Comparison of ENCODE assay signal across 18 cellular contexts in genomic region chr2:201956361-201956760, GRCh38.
DNase-seq lines count a peak whose midpoint lies in the region; ATAC-seq, FAIRE-seq and TF ChIP-seq lines count a peak whose summit lies in the region.
"Had no signal": no experiment of that assay in that cellular context is flagged by ENCODE, and none has a peak within 500 bp of the region (broad histone marks: within the 10 kb centered on the region; RNA-seq: fewer than 3 reads in every experiment).

No MANE protein-coding gene starts in this region.

- H3K18ac ChIP-seq in H1 (ENCODE audit: extremely low read depth, low read length): no peak overlapping the region; the same call in 1 of the 2 replicates

- no peak overlapping the region for H4K91ac ChIP-seq in H1 (replicated peaks; ENCODE audit: insufficient read length, low read length)

- H3K27ac ChIP-seq in H1 (ENCODE audit: low read depth, low read length) (no peak overlapping the region), psoas muscle (peak overlapping the region; percentile 71)
- H3K27ac ChIP-seq: SJCRH30 had no signal

- WGBS in H1 (ENCODE audit: extremely low coverage in 1 of 2, insufficient coverage in 1 of 2, insufficient read length in 1 of 2, insufficient replicate concordance in 2 of 2, low coverage in 1 of 2, low lambda C conversion rate in 2 of 2, missing lambda C conversion rate in 1 of 2), 2 experiments: 95% methylated on average over 7 of the region's 7 CpGs; no CpG with 5 or more reads in 1 of the 2 experiments
- 30 to 38% (median 35%) methylated on average over 7 of the region's 7 CpGs for WGBS in psoas muscle, 3 donors

- no peak overlapping the region for H3K14ac ChIP-seq in H1 (ENCODE audit: insufficient read length)

- ATAC-seq in psoas muscle: peak; percentile 65 to 83 (median 73)
- no peak for ATAC-seq in HG02610 (IDR thresholded peaks at IDR 0.05; ENCODE audit: unreplicated experiment)

- no peak overlapping the region for H3K9ac ChIP-seq in H1 (replicated peaks in 1 of 4; ENCODE audit: extremely low read depth in 1 of 4, low read depth in 3 of 4, low read length in 3 of 4)

- TF ChIP-seq POLR2A in H1 (IDR thresholded peaks at IDR 0.05; ENCODE audit: control extremely low read depth in 1 of 2, low read depth in 2 of 2, low read length in 2 of 2): no peak

- POLR2A ChIA-PET in H1 (lab: Charles Lee; ENCODE audit: partially characterized antibody): interaction anchor here (0.5 to 14.0 kb wide), 7 partner anchors 13 to 825 kb away, joined by 3 to 186 read pairs (median 3); no protein-coding TSS in a partner anchor

- H4K5ac ChIP-seq in H1 (ENCODE audit: insufficient read length, low read depth, low read length): no peak overlapping the region

- DNase-seq in NCI-H1694 (lab: John Stamatoyannopoulos, UW): peak; percentile 17
- no peak for DNase-seq in NCI-H1694 treated with DMSO at 0.1 percent for 48 hours (lab: John Stamatoyannopoulos, UW)
- DNase-seq in H1 (ENCODE audit: low read depth in 1 of 2, low spot score in 2 of 2): no peak
- DNase-seq in psoas muscle: no peak
- DNase-seq in stimulated activated naive CD4-positive, alpha-beta T cell treated with Interleukin-2 at 50 U/mL for 16 hours (lab: John Stamatoyannopoulos, UW): no peak
- no peak for DNase-seq in NCI-H146 treated with DMSO at 0.1 percent for 48 hours (lab: John Stamatoyannopoulos, UW; ENCODE audit: unreplicated experiment)
- no peak for DNase-seq in DMS153 treated with DMSO at 0.1 percent for 48 hours (lab: John Stamatoyannopoulos, UW; ENCODE audit: unreplicated experiment)
- DNase-seq: BE2C; CD4-positive, CD25-positive, alpha-beta regulatory T cell; KG1; MV-4-11; NCI-H2029 treated with DMSO at 0.1 percent for 48 hours; NCI-H2171 treated with DMSO at 0.1 percent for 48 hours; SJCRH30 had no signal

- H3K56ac ChIP-seq in H1 (replicated peaks; ENCODE audit: insufficient read length, low read depth, low read length): no peak overlapping the region

- no peaks in the 10 kb centered on the region for H3K27me3 ChIP-seq in H1 (replicated peaks in 1 of 4; ENCODE audit: control insufficient read depth in 3 of 4, extremely low read depth in 1 of 4, insufficient read depth in 3 of 4, low read length in 3 of 4)
- no peaks in the 10 kb centered on the region for H3K27me3 ChIP-seq in psoas muscle (ENCODE audit: insufficient read depth in 3 of 3, low read length in 2 of 3)
- H3K27me3 ChIP-seq: BE2C, SJCRH30 had no signal

- no peak overlapping the region for H3K4ac ChIP-seq in H1 (replicated peaks; ENCODE audit: insufficient read length, low read depth, low read length)

- peak overlapping the region; percentile 82; the same call in 1 of the 2 replicates for H2BK12ac ChIP-seq in H1 (ENCODE audit: low read depth, low read length)

- H2AFZ ChIP-seq in H1 (ENCODE audit: low read length): no peak overlapping the region

- intact Hi-C loops in psoas muscle (cut with DNase I): no loop called here

- H2AK5ac ChIP-seq in H1 (ENCODE audit: low read depth, low read length): no peak overlapping the region; the same call in 1 of the 2 replicates

- H4K8ac ChIP-seq in H1 (ENCODE audit: extremely low read depth, insufficient read depth, low read length): no peak overlapping the region; the same call in 1 of the 2 replicates

- no peak for FAIRE-seq in H1 (lab: Jason Lieb, UNC)
- FAIRE-seq: A204.1, GM12892, GM18507 had no signal

- H3K79me1 ChIP-seq in H1 (ENCODE audit: low read depth, low read length): peaks cover 2% of the 10 kb centered on the region; the same call in 1 of the 2 replicates

- H2BK15ac ChIP-seq in H1 (ENCODE audit: low read length): peak overlapping the region; percentile 90

- H2BK5ac ChIP-seq in H1 (ENCODE audit: low read depth, low read length): peak overlapping the region; percentile 63; the same call in 1 of the 2 replicates

- H3K36me3 ChIP-seq in H1 (ENCODE audit: control insufficient read depth in 2 of 4, insufficient read depth in 4 of 4, low read length in 3 of 4) (no peaks in the 10 kb centered on the region), psoas muscle (ENCODE audit: insufficient read depth in 1 of 2, low read depth in 1 of 2) (no peaks in the 10 kb centered on the region)
- H3K36me3 ChIP-seq: BE2C, SJCRH30 had no signal

- no peak overlapping the region for H3K23ac ChIP-seq in H1 (ENCODE audit: insufficient read length)

- H3K4me3 ChIP-seq in H1 (ENCODE audit: extremely low read depth in 1 of 4, insufficient read depth in 2 of 4, low read depth in 3 of 4, low read length in 4 of 4) (no peak overlapping the region), psoas muscle (no peak overlapping the region)
- H3K4me3 ChIP-seq: SJCRH30 had no signal

- no peak for TF ChIP-seq CTCF in H1 (IDR thresholded peaks at IDR 0.05; ENCODE audit: control extremely low read depth in 1 of 3, insufficient read depth in 1 of 3, low read depth in 1 of 3, low read length in 3 of 3)
- no peak for TF ChIP-seq CTCF in psoas muscle (IDR thresholded peaks at IDR 0.05)

- no peak overlapping the region for H3K4me2 ChIP-seq in H1 (ENCODE audit: insufficient read depth in 1 of 2, low read depth in 2 of 2, low read length in 2 of 2)

- H3K23me2 ChIP-seq in H1 (ENCODE audit: low read depth, low read length): no peaks in the 10 kb centered on the region

- peaks cover 0 to 2% of the 10 kb centered on the region in 2 experiments for H4K20me1 ChIP-seq in H1 (replicated peaks in 1 of 2; ENCODE audit: control insufficient read depth in 1 of 2, insufficient read depth in 2 of 2, low read length in 2 of 2)

- no peaks in the 10 kb centered on the region; a peak in 1 of 4 replicates for H3K79me2 ChIP-seq in H1 (ENCODE audit: control insufficient read depth in 1 of 2, insufficient read depth in 2 of 2, low read length in 2 of 2)

- no peaks in the 10 kb centered on the region for H3K9me3 ChIP-seq in H1 (ENCODE audit: insufficient read depth in 2 of 2, low read depth in 1 of 2, low read length in 1 of 2)
- H3K9me3 ChIP-seq in psoas muscle: no peaks in the 10 kb centered on the region
- H3K9me3 ChIP-seq: BE2C, SJCRH30 had no signal

- no peak for TF ChIP-seq EP300 in H1 (IDR thresholded peaks at IDR 0.05; ENCODE audit: borderline replicate concordance in 1 of 2, low read depth in 2 of 2, low read length in 2 of 2)

- no peak overlapping the region for H2BK120ac ChIP-seq in H1 (replicated peaks; ENCODE audit: low read depth, low read length)

- TF ChIP-seq RAD21 in H1 (IDR thresholded peaks at IDR 0.05 in 1 of 2, conservative IDR thresholded peaks at IDR 0.05 in 1 of 2; ENCODE audit: low read depth in 2 of 2, low read length in 2 of 2): no peak

- H3K4me1 ChIP-seq in H1 (replicated peaks in 1 of 4; ENCODE audit: control insufficient read depth in 3 of 4, insufficient read depth in 4 of 4, low read length in 3 of 4) (peaks cover 0 to 23% (median 12%) of the 10 kb centered on the region in 4 experiments; a peak in 5 of 7 replicates), psoas muscle (peaks cover 41% of the 10 kb centered on the region)
- H3K4me1 ChIP-seq: BE2C, SJCRH30 had no signal

- CTCF ChIA-PET in H1 (lab: Charles Lee; ENCODE audit: partially characterized antibody): interaction anchor here (0.8 to 3.5 kb wide), 5 partner anchors 9 to 103 kb away, joined by 3 to 20 read pairs (median 3); no protein-coding TSS in a partner anchor

- H2BK20ac ChIP-seq in H1 (ENCODE audit: low read length): peak overlapping the region; percentile 44; the same call in 1 of the 2 replicates

TF ChIP-seq in H1, 55 proteins besides CTCF, POLR2A, EP300 and RAD21:
- TF ChIP-seq SUZ12 (IDR thresholded peaks at IDR 0.05; ENCODE audit: low read length) (no peak), HDAC6 (IDR thresholded peaks at IDR 0.05; ENCODE audit: low read depth, low read length) (no peak), NANOG (IDR thresholded peaks at IDR 0.05; ENCODE audit: insufficient read depth, low read depth, low read length, poor library complexity, severe bottlenecking) (no peak), JUND (IDR thresholded peaks at IDR 0.05; ENCODE audit: low read length) (no peak), ATF3 (IDR thresholded peaks at IDR 0.05; ENCODE audit: insufficient read depth, low read depth, low read length) (no peak), SP1 (IDR thresholded peaks at IDR 0.05; ENCODE audit: low read depth, low read length) (no peak), GTF2F1 (IDR thresholded peaks at IDR 0.05; ENCODE audit: borderline replicate concordance, low read depth, low read length) (no peak), JUN (IDR thresholded peaks at IDR 0.05; ENCODE audit: low read depth, low read length) (no peak), CREB1 (IDR thresholded peaks at IDR 0.05) (no peak), RXRA (IDR thresholded peaks at IDR 0.05; ENCODE audit: insufficient read depth, low read depth, low read length) (no peak), SP2 (IDR thresholded peaks at IDR 0.05; ENCODE audit: low read length) (no peak), KDM4A (IDR thresholded peaks at IDR 0.05; ENCODE audit: low read depth, low read length, severe bottlenecking) (no peak), SP4 (IDR thresholded peaks at IDR 0.05; ENCODE audit: low read length) (no peak), SIX5 (IDR thresholded peaks at IDR 0.05; ENCODE audit: low read depth, low read length) (no peak), BACH1 (IDR thresholded peaks at IDR 0.05; ENCODE audit: low read length) (no peak), CBX5 (IDR thresholded peaks at IDR 0.05; ENCODE audit: low read depth, low read length) (no peak)
